ENCODE assay signal across 1 cellular context in genomic region chr4:107719927-107720722, GRCh38.
A peak's percentile ranks its signal among the peaks of the same experiment; 100 is the strongest.
TF ChIP-seq lines count a peak whose summit lies in the region.

Gene PAPSS1, minus strand, starts transcription at chr4:107720234. Its CDS starts 55 bp downstream, at chr4:107720179.

TF ChIP-seq in HepG2, 621 proteins besides CTCF, POLR2A, EP300 and RAD21 (continued from another document):
- TF ChIP-seq ZNF276 (CRISPR knock-in tag; IDR thresholded peaks at IDR 0.05; ENCODE audit: low read depth) (0 out of 2 replicates have a peak, but pooled peaks have one; percentile 41), NCOR1 (IDR thresholded peaks at IDR 0.05; ENCODE audit: borderline replicate concordance, low read length) (no peak), FOXO1 (CRISPR knock-in tag; IDR thresholded peaks at IDR 0.05) (no peak; the same call in 1 of the 2 replicates), MIER2 (CRISPR knock-in tag; IDR thresholded peaks at IDR 0.05) (0 out of 2 replicates have a peak, but pooled peaks have one; percentile 7), RFX5 (IDR thresholded peaks at IDR 0.05; ENCODE audit: low read depth, low read length) (no peak), SETDB1 (CRISPR knock-in tag; IDR thresholded peaks at IDR 0.05; ENCODE audit: borderline replicate concordance) (no peak), CEBPG (CRISPR knock-in tag; IDR thresholded peaks at IDR 0.05) (no peak), ZNF354B (CRISPR knock-in tag; IDR thresholded peaks at IDR 0.05) (no peak), NAIF1 (CRISPR knock-in tag; IDR thresholded peaks at IDR 0.05; ENCODE audit: borderline replicate concordance) (peak; percentile 75; the same call in 1 of the 2 replicates), GPBP1L1 (CRISPR knock-in tag; IDR thresholded peaks at IDR 0.05) (no peak), ZNF280D (CRISPR knock-in tag; IDR thresholded peaks at IDR 0.05) (no peak), NONO (IDR thresholded peaks at IDR 0.05) (no peak), NONO (CRISPR knock-in tag; conservative IDR thresholded peaks at IDR 0.05) (peak; percentile 63; the same call in 1 of the 2 replicates), ZNF24 (IDR thresholded peaks at IDR 0.05) (no peak), ZNF761 (CRISPR knock-in tag; conservative IDR thresholded peaks at IDR 0.05) (no peak; the same call in 1 of the 2 replicates), JUNB (CRISPR knock-in tag; IDR thresholded peaks at IDR 0.05; ENCODE audit: borderline replicate concordance) (no peak), ZNF562 (CRISPR knock-in tag; IDR thresholded peaks at IDR 0.05; ENCODE audit: borderline replicate concordance) (no peak), ZFP41 (CRISPR knock-in tag; IDR thresholded peaks at IDR 0.05; ENCODE audit: borderline replicate concordance) (0 out of 2 replicates have a peak, but pooled peaks have one; percentile 32), U2AF1 (optimal IDR thresholded peaks at IDR 0.05; ENCODE audit: low read depth, low read length) (no peak), ZNF776 (CRISPR knock-in tag; IDR thresholded peaks at IDR 0.05) (peak; percentile 88; the same call in 1 of the 2 replicates), NFKBIZ (CRISPR knock-in tag; IDR thresholded peaks at IDR 0.05) (no peak), MEIS1 (CRISPR knock-in tag; IDR thresholded peaks at IDR 0.05; ENCODE audit: borderline replicate concordance) (no peak), ZNF773 (CRISPR knock-in tag; IDR thresholded peaks at IDR 0.05; ENCODE audit: borderline replicate concordance) (no peak), TAF1 (CRISPR knock-in tag; IDR thresholded peaks at IDR 0.05) (peak; percentile 82), RBAK (CRISPR knock-in tag; IDR thresholded peaks at IDR 0.05) (no peak), KMT2B (CRISPR knock-in tag; IDR thresholded peaks at IDR 0.05) (peak; percentile 60; the same call in 1 of the 2 replicates), ZNF652 (CRISPR knock-in tag; IDR thresholded peaks at IDR 0.05; ENCODE audit: borderline replicate concordance, low read depth) (no peak), ZNF772 (CRISPR knock-in tag; IDR thresholded peaks at IDR 0.05) (0 out of 2 replicates have a peak, but pooled peaks have one; percentile 15), ZBTB3 (CRISPR knock-in tag; IDR thresholded peaks at IDR 0.05; ENCODE audit: borderline replicate concordance, low read depth) (no peak; the same call in 1 of the 2 replicates), FOXP1 (IDR thresholded peaks at IDR 0.05) (no peak), FOXP1 (CRISPR knock-in tag; IDR thresholded peaks at IDR 0.05) (no peak), ZNF75D (CRISPR knock-in tag; IDR thresholded peaks at IDR 0.05; ENCODE audit: borderline replicate concordance) (no peak)
- TF ChIP-seq, protein P1, sequence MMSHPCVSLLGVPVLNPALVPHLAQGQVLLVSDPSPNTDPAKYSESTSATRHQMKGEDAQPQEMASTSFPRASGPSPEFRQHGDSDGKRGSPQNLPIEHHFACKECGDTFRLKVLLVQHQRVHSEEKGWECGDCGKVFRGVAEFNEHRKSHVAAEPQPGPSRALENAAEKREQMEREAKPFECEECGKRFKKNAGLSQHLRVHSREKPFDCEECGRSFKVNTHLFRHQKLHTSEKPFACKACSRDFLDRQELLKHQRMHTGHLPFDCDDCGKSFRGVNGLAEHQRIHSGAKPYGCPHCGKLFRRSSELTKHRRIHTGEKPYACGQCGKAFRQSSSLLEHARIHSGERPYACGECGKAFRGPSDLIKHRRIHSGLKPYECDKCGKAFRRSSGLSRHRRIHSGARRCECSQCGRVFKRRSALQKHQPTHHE (CRISPR knock-in tag; IDR thresholded peaks at IDR 0.05; ENCODE audit: borderline replicate concordance): no peak
- TF ChIP-seq, protein P2, sequence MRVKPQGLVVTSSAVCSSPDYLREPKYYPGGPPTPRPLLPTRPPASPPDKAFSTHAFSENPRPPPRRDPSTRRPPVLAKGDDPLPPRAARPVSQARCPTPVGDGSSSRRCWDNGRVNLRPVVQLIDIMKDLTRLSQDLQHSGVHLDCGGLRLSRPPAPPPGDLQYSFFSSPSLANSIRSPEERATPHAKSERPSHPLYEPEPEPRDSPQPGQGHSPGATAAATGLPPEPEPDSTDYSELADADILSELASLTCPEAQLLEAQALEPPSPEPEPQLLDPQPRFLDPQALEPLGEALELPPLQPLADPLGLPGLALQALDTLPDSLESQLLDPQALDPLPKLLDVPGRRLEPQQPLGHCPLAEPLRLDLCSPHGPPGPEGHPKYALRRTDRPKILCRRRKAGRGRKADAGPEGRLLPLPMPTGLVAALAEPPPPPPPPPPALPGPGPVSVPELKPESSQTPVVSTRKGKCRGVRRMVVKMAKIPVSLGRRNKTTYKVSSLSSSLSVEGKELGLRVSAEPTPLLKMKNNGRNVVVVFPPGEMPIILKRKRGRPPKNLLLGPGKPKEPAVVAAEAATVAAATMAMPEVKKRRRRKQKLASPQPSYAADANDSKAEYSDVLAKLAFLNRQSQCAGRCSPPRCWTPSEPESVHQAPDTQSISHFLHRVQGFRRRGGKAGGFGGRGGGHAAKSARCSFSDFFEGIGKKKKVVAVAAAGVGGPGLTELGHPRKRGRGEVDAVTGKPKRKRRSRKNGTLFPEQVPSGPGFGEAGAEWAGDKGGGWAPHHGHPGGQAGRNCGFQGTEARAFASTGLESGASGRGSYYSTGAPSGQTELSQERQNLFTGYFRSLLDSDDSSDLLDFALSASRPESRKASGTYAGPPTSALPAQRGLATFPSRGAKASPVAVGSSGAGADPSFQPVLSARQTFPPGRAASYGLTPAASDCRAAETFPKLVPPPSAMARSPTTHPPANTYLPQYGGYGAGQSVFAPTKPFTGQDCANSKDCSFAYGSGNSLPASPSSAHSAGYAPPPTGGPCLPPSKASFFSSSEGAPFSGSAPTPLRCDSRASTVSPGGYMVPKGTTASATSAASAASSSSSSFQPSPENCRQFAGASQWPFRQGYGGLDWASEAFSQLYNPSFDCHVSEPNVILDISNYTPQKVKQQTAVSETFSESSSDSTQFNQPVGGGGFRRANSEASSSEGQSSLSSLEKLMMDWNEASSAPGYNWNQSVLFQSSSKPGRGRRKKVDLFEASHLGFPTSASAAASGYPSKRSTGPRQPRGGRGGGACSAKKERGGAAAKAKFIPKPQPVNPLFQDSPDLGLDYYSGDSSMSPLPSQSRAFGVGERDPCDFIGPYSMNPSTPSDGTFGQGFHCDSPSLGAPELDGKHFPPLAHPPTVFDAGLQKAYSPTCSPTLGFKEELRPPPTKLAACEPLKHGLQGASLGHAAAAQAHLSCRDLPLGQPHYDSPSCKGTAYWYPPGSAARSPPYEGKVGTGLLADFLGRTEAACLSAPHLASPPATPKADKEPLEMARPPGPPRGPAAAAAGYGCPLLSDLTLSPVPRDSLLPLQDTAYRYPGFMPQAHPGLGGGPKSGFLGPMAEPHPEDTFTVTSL (CRISPR knock-in tag; IDR thresholded peaks at IDR 0.05; ENCODE audit: borderline replicate concordance): no peak
